1 cellular context compared by ENCODE assay signal in the genomic region with DNA sequence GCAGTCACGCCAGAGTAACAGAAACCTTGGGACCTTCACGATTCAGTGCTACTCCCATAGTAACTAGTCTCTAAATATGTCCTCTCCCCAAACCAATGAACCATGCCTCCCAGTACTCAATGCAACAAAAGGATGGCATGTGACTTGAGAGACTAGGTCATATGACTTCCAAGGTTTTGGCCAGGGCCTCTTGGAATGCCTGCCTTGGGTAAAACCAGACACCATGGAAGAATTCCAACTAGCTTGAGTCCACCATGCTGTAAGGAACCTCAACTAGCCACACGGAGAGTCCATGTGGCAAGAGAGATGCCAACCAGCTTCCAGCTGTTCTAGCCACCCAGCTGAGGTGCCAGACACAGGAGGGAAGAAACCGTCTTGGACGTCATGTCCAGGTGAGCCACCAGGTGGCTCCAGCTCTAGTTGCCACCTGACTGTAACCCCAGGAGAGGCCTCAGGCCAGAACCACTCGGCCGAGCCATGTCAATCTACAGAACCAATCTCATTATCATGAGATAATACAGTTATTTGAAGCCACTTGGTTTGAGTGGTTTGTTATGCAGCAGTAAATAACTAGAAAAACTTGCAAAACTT.
TF ChIP-seq lines count a peak whose summit lies in the region.

No MANE protein-coding gene starts in this region.

TF ChIP-seq in SK-N-SH, 30 proteins besides CTCF, POLR2A, EP300 and RAD21 (continued from another document):
- TF ChIP-seq, protein P1, sequence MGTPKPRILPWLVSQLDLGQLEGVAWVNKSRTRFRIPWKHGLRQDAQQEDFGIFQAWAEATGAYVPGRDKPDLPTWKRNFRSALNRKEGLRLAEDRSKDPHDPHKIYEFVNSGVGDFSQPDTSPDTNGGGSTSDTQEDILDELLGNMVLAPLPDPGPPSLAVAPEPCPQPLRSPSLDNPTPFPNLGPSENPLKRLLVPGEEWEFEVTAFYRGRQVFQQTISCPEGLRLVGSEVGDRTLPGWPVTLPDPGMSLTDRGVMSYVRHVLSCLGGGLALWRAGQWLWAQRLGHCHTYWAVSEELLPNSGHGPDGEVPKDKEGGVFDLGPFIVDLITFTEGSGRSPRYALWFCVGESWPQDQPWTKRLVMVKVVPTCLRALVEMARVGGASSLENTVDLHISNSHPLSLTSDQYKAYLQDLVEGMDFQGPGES (IDR thresholded peaks at IDR 0.05; ENCODE audit: low read depth, low read length): no peak
- TF ChIP-seq SMC3 (IDR thresholded peaks at IDR 0.05; ENCODE audit: low read depth, low read length): no peak
- TF ChIP-seq POLR2AphosphoS5 (IDR thresholded peaks at IDR 0.05; ENCODE audit: low read depth, low read length): no peak
- TF ChIP-seq ELF1 (IDR thresholded peaks at IDR 0.05): no peak
- TF ChIP-seq NRF1 (IDR thresholded peaks at IDR 0.05; ENCODE audit: low read depth, low read length): no peak
- no peak for TF ChIP-seq TCF12 (IDR thresholded peaks at IDR 0.05)
- no peak for TF ChIP-seq SIN3A (IDR thresholded peaks at IDR 0.05; ENCODE audit: borderline replicate concordance, low read depth, low read length)
- TF ChIP-seq NFIC (IDR thresholded peaks at IDR 0.05; ENCODE audit: borderline replicate concordance): no peak
